1 cellular context compared by ENCODE assay signal in the genomic region with DNA sequence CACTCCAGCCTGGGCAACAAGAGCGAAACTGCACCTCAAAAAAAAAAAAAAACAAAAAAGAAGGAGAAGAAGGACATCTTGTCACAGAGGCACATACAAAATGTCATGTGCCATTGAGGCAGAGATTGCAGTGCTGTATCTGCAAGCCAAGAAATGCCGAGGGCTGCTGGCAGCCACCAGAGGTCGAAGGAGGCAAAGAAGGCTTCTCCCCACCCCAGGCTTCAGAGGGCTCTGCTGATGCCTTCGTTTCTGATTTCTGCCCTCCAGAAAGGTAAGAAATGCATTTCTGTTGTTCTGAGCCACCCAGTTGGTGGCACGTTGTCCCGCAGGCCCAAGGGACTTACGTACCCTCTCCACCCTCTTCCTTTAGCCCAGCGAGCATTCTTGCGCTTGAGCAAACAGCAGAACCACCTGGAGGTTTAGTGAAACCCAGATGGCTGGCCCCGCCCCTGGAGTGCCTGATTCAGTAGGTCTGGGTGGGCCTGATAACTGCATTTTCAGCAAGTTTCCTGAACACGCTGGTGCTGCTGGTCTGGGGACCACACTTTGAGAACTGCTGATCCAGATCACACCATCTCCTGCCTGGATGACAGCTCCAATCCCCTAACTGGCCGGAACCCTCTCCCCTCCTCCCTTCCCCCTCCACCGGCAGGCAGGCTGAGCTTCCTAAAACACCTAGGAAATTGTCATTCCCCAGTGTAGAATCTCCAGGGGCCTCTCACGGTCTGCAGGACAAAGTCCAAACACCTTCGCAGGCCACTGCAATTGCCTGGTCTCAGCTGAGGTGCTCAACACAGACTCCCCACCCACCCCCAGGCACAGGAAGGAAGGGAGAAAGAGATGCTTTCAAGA.
TF ChIP-seq lines count a peak whose summit lies in the region.

No MANE protein-coding gene starts in this region.

TF ChIP-seq in HepG2, 621 proteins besides CTCF, POLR2A, EP300 and RAD21 (continued from another document and continues in another):
- TF ChIP-seq, protein P1, sequence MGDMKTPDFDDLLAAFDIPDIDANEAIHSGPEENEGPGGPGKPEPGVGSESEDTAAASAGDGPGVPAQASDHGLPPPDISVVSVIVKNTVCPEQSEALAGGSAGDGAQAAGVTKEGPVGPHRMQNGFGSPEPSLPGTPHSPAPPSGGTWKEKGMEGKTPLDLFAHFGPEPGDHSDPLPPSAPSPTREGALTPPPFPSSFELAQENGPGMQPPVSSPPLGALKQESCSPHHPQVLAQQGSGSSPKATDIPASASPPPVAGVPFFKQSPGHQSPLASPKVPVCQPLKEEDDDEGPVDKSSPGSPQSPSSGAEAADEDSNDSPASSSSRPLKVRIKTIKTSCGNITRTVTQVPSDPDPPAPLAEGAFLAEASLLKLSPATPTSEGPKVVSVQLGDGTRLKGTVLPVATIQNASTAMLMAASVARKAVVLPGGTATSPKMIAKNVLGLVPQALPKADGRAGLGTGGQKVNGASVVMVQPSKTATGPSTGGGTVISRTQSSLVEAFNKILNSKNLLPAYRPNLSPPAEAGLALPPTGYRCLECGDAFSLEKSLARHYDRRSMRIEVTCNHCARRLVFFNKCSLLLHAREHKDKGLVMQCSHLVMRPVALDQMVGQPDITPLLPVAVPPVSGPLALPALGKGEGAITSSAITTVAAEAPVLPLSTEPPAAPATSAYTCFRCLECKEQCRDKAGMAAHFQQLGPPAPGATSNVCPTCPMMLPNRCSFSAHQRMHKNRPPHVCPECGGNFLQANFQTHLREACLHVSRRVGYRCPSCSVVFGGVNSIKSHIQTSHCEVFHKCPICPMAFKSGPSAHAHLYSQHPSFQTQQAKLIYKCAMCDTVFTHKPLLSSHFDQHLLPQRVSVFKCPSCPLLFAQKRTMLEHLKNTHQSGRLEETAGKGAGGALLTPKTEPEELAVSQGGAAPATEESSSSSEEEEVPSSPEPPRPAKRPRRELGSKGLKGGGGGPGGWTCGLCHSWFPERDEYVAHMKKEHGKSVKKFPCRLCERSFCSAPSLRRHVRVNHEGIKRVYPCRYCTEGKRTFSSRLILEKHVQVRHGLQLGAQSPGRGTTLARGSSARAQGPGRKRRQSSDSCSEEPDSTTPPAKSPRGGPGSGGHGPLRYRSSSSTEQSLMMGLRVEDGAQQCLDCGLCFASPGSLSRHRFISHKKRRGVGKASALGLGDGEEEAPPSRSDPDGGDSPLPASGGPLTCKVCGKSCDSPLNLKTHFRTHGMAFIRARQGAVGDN (CRISPR knock-in tag; IDR thresholded peaks at IDR 0.05), result peak; percentile 87
- TF ChIP-seq ASH2L (IDR thresholded peaks at IDR 0.05; ENCODE audit: insufficient read length, low read depth, low read length) (peak; percentile 81), DNMT1 (CRISPR knock-in tag; IDR thresholded peaks at IDR 0.05) (no peak), ELF3 (CRISPR knock-in tag; IDR thresholded peaks at IDR 0.05) (peak; percentile 47; the same call in 1 of the 2 replicates), KMT2A (CRISPR knock-in tag; IDR thresholded peaks at IDR 0.05) (peak; percentile 57; the same call in 1 of the 2 replicates), ELF1 (CRISPR knock-in tag; IDR thresholded peaks at IDR 0.05) (peak; percentile 41; the same call in 1 of the 2 replicates), FOXP1 (IDR thresholded peaks at IDR 0.05) (no peak), FOXP1 (CRISPR knock-in tag; IDR thresholded peaks at IDR 0.05) (peak; percentile 31; the same call in 1 of the 2 replicates), XRCC5 (optimal IDR thresholded peaks at IDR 0.05; ENCODE audit: low read length) (peak; percentile 83), SAP130 (CRISPR knock-in tag; IDR thresholded peaks at IDR 0.05; ENCODE audit: low read depth) (peak; percentile 62), ZEB1 (IDR thresholded peaks at IDR 0.05; ENCODE audit: insufficient replicate concordance, low read depth) (peak; percentile 89), ZNF292 (CRISPR knock-in tag; IDR thresholded peaks at IDR 0.05; ENCODE audit: borderline replicate concordance, low read depth) (peak; percentile 88; the same call in 1 of the 2 replicates), ZMYM2 (CRISPR knock-in tag; IDR thresholded peaks at IDR 0.05) (0 out of 2 replicates have a peak, but pooled peaks have one; percentile 8), MED1 (CRISPR knock-in tag; IDR thresholded peaks at IDR 0.05) (peak; percentile 68), RCOR2 (CRISPR knock-in tag; IDR thresholded peaks at IDR 0.05) (peak; percentile 48), TBX3 (IDR thresholded peaks at IDR 0.05; ENCODE audit: borderline replicate concordance) (0 out of 2 replicates have a peak, but pooled peaks have one; percentile 28), TEAD3 (CRISPR knock-in tag; optimal IDR thresholded peaks at IDR 0.05; ENCODE audit: borderline replicate concordance) (peak; percentile 72), FOXA3 (CRISPR knock-in tag; IDR thresholded peaks at IDR 0.05) (peak; percentile 40), MEIS2 (CRISPR knock-in tag; IDR thresholded peaks at IDR 0.05) (peak; percentile 31; the same call in 1 of the 2 replicates), ZFX (CRISPR knock-in tag; IDR thresholded peaks at IDR 0.05; ENCODE audit: low read depth) (peak; percentile 60; the same call in 1 of the 2 replicates), LCORL (IDR thresholded peaks at IDR 0.05) (no peak), LCORL (CRISPR knock-in tag; IDR thresholded peaks at IDR 0.05) (peak; percentile 95), ZKSCAN5 (CRISPR knock-in tag; IDR thresholded peaks at IDR 0.05) (no peak), ZNF263 (CRISPR knock-in tag; IDR thresholded peaks at IDR 0.05) (peak; percentile 60)
- TF ChIP-seq, protein P2, sequence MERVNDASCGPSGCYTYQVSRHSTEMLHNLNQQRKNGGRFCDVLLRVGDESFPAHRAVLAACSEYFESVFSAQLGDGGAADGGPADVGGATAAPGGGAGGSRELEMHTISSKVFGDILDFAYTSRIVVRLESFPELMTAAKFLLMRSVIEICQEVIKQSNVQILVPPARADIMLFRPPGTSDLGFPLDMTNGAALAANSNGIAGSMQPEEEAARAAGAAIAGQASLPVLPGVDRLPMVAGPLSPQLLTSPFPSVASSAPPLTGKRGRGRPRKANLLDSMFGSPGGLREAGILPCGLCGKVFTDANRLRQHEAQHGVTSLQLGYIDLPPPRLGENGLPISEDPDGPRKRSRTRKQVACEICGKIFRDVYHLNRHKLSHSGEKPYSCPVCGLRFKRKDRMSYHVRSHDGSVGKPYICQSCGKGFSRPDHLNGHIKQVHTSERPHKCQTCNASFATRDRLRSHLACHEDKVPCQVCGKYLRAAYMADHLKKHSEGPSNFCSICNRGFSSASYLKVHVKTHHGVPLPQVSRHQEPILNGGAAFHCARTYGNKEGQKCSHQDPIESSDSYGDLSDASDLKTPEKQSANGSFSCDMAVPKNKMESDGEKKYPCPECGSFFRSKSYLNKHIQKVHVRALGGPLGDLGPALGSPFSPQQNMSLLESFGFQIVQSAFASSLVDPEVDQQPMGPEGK (CRISPR knock-in tag; IDR thresholded peaks at IDR 0.05), result peak; percentile 70
- TF ChIP-seq, protein P3, sequence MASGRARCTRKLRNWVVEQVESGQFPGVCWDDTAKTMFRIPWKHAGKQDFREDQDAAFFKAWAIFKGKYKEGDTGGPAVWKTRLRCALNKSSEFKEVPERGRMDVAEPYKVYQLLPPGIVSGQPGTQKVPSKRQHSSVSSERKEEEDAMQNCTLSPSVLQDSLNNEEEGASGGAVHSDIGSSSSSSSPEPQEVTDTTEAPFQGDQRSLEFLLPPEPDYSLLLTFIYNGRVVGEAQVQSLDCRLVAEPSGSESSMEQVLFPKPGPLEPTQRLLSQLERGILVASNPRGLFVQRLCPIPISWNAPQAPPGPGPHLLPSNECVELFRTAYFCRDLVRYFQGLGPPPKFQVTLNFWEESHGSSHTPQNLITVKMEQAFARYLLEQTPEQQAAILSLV (CRISPR knock-in tag; IDR thresholded peaks at IDR 0.05; ENCODE audit: borderline replicate concordance), result peak; percentile 48; the same call in 1 of the 2 replicates
- TF ChIP-seq, protein P4, sequence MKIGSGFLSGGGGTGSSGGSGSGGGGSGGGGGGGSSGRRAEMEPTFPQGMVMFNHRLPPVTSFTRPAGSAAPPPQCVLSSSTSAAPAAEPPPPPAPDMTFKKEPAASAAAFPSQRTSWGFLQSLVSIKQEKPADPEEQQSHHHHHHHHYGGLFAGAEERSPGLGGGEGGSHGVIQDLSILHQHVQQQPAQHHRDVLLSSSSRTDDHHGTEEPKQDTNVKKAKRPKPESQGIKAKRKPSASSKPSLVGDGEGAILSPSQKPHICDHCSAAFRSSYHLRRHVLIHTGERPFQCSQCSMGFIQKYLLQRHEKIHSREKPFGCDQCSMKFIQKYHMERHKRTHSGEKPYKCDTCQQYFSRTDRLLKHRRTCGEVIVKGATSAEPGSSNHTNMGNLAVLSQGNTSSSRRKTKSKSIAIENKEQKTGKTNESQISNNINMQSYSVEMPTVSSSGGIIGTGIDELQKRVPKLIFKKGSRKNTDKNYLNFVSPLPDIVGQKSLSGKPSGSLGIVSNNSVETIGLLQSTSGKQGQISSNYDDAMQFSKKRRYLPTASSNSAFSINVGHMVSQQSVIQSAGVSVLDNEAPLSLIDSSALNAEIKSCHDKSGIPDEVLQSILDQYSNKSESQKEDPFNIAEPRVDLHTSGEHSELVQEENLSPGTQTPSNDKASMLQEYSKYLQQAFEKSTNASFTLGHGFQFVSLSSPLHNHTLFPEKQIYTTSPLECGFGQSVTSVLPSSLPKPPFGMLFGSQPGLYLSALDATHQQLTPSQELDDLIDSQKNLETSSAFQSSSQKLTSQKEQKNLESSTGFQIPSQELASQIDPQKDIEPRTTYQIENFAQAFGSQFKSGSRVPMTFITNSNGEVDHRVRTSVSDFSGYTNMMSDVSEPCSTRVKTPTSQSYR (CRISPR knock-in tag; IDR thresholded peaks at IDR 0.05; ENCODE audit: borderline replicate concordance), result peak; percentile 63
- TF ChIP-seq, protein P5, sequence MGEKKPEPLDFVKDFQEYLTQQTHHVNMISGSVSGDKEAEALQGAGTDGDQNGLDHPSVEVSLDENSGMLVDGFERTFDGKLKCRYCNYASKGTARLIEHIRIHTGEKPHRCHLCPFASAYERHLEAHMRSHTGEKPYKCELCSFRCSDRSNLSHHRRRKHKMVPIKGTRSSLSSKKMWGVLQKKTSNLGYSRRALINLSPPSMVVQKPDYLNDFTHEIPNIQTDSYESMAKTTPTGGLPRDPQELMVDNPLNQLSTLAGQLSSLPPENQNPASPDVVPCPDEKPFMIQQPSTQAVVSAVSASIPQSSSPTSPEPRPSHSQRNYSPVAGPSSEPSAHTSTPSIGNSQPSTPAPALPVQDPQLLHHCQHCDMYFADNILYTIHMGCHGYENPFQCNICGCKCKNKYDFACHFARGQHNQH (CRISPR knock-in tag; IDR thresholded peaks at IDR 0.05), result peak; percentile 45
- TF ChIP-seq, protein P6, sequence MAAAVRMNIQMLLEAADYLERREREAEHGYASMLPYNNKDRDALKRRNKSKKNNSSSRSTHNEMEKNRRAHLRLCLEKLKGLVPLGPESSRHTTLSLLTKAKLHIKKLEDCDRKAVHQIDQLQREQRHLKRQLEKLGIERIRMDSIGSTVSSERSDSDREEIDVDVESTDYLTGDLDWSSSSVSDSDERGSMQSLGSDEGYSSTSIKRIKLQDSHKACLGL (CRISPR knock-in tag; IDR thresholded peaks at IDR 0.05), result 0 out of 2 replicates have a peak, but pooled peaks have one; percentile 31
- TF ChIP-seq, protein P7, sequence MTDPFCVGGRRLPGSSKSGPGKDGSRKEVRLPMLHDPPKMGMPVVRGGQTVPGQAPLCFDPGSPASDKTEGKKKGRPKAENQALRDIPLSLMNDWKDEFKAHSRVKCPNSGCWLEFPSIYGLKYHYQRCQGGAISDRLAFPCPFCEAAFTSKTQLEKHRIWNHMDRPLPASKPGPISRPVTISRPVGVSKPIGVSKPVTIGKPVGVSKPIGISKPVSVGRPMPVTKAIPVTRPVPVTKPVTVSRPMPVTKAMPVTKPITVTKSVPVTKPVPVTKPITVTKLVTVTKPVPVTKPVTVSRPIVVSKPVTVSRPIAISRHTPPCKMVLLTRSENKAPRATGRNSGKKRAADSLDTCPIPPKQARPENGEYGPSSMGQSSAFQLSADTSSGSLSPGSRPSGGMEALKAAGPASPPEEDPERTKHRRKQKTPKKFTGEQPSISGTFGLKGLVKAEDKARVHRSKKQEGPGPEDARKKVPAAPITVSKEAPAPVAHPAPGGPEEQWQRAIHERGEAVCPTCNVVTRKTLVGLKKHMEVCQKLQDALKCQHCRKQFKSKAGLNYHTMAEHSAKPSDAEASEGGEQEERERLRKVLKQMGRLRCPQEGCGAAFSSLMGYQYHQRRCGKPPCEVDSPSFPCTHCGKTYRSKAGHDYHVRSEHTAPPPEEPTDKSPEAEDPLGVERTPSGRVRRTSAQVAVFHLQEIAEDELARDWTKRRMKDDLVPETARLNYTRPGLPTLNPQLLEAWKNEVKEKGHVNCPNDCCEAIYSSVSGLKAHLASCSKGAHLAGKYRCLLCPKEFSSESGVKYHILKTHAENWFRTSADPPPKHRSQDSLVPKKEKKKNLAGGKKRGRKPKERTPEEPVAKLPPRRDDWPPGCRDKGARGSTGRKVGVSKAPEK (CRISPR knock-in tag; IDR thresholded peaks at IDR 0.05; ENCODE audit: borderline replicate concordance), result 0 out of 2 replicates have a peak, but pooled peaks have one; percentile 23
- TF ChIP-seq, protein P8, sequence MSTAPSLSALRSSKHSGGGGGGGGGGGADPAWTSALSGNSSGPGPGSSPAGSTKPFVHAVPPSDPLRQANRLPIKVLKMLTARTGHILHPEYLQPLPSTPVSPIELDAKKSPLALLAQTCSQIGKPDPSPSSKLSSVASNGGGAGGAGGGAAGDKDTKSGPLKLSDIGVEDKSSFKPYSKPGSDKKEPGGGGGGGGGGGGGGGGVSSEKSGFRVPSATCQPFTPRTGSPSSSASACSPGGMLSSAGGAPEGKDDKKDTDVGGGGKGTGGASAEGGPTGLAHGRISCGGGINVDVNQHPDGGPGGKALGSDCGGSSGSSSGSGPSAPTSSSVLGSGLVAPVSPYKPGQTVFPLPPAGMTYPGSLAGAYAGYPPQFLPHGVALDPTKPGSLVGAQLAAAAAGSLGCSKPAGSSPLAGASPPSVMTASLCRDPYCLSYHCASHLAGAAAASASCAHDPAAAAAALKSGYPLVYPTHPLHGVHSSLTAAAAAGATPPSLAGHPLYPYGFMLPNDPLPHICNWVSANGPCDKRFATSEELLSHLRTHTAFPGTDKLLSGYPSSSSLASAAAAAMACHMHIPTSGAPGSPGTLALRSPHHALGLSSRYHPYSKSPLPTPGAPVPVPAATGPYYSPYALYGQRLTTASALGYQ (CRISPR knock-in tag; IDR thresholded peaks at IDR 0.05), result peak; percentile 25; the same call in 1 of the 2 replicates
